In genomic region chr4:188374870-188375269, GRCh38 we compare ENCODE assay signal across 29 cellular contexts.
"Had no signal": no experiment of that assay in that cellular context is flagged by ENCODE, and none has a peak within 500 bp of the region (broad histone marks: within the 10 kb centered on the region; RNA-seq: fewer than 3 reads in every experiment).

No MANE protein-coding gene starts in this region.

- H3K4me1 ChIP-seq: Peyer's patch had no signal

- ATAC-seq: activated T-helper 17 cell treated with anti-CD3 and anti-CD28 coated beads, Interleukin-2, amount 50 U/mL, for 72 hours had no signal

- H3K36me3 ChIP-seq: MG63, Peyer's patch, SJCRH30 had no signal

- H3K27me3 ChIP-seq: MG63, Peyer's patch, SJCRH30 had no signal

- DNase-seq: activated CD4-positive, alpha-beta memory T cell treated with anti-CD3 and anti-CD28 coated beads for 36 hours; activated CD4-positive, alpha-beta T cell treated with anti-CD3 and anti-CD28 coated beads, Interleukin-2, amount 10 ng/mL, durations not matched to agents 7 days and 5 days; activated CD4-positive, CD25-positive, alpha-beta regulatory T cell; activated gamma-delta T cell; activated naive CD4-positive, alpha-beta T cell treated with anti-CD3 and anti-CD28 coated beads for 36 hours; activated T-cell treated with anti-CD3 and anti-CD28 coated beads for 4 hours; activated T-cell treated with anti-CD3 and anti-CD28 coated beads, Interleukin-2, amount 50 U/mL, for 48 hours; amygdala; MG63; MV-4-11; NCI-H1105; NCI-H1436; NCI-H187; NCI-H2171; NCI-H2227 treated with DMSO at 0.1 percent for 48 hours; NCI-H446 treated with DMSO at 0.1 percent for 48 hours; NCI-H82; Peyer's patch; Right ventricle myocardium superior; SJCRH30; SK-N-SH; T-helper 1 cell had no signal

- H3K27me3 Mint-ChIP-seq: activated CD4-positive, alpha-beta memory T cell treated with anti-CD3 and anti-CD28 coated beads for 36 hours; activated CD4-positive, alpha-beta T cell treated with anti-CD3 and anti-CD28 coated beads, Interleukin-2, amount 10 ng/mL, durations not matched to agents 7 days and 5 days; activated naive CD8-positive, alpha-beta T cell; activated T-helper 17 cell treated with anti-CD3 and anti-CD28 coated beads, Interleukin-2, amount 50 U/mL, for 72 hours; central memory CD8-positive, alpha-beta T cell had no signal

- H3K9me3 ChIP-seq: MG63, Peyer's patch, SJCRH30, SK-N-SH had no signal

- H3K27ac Mint-ChIP-seq: activated CD4-positive, alpha-beta memory T cell treated with anti-CD3 and anti-CD28 coated beads for 36 hours; activated CD4-positive, alpha-beta T cell treated with anti-CD3 and anti-CD28 coated beads, Interleukin-2, amount 10 ng/mL, durations not matched to agents 7 days and 5 days; activated naive CD4-positive, alpha-beta T cell treated with anti-CD3 and anti-CD28 coated beads for 36 hours; activated naive CD8-positive, alpha-beta T cell; activated T-helper 17 cell treated with anti-CD3 and anti-CD28 coated beads, Interleukin-2, amount 50 U/mL, for 72 hours; brain had no signal

- H3K4me3 ChIP-seq: MG63, Peyer's patch, SJCRH30 had no signal

- H3K4me1 Mint-ChIP-seq: activated CD4-positive, alpha-beta T cell treated with anti-CD3 and anti-CD28 coated beads, Interleukin-2, amount 10 ng/mL, durations not matched to agents 7 days and 5 days; activated T-helper 17 cell treated with anti-CD3 and anti-CD28 coated beads, Interleukin-2, amount 50 U/mL, for 72 hours; brain; central memory CD8-positive, alpha-beta T cell had no signal

- H3K4me3 Mint-ChIP-seq: activated CD4-positive, alpha-beta memory T cell treated with anti-CD3 and anti-CD28 coated beads for 36 hours; activated CD4-positive, alpha-beta T cell treated with anti-CD3 and anti-CD28 coated beads, Interleukin-2, amount 10 ng/mL, durations not matched to agents 7 days and 5 days; activated naive CD4-positive, alpha-beta T cell treated with anti-CD3 and anti-CD28 coated beads for 36 hours; activated naive CD8-positive, alpha-beta T cell; activated T-helper 17 cell treated with anti-CD3 and anti-CD28 coated beads, Interleukin-2, amount 50 U/mL, for 72 hours; brain; central memory CD8-positive, alpha-beta T cell had no signal

- H3K27ac ChIP-seq: KMS-11, Peyer's patch, RWPE1, SJCRH30, VCaP had no signal

- H3K36me3 Mint-ChIP-seq: activated CD4-positive, alpha-beta memory T cell treated with anti-CD3 and anti-CD28 coated beads for 36 hours; activated naive CD8-positive, alpha-beta T cell; brain had no signal
